In the genomic region with DNA sequence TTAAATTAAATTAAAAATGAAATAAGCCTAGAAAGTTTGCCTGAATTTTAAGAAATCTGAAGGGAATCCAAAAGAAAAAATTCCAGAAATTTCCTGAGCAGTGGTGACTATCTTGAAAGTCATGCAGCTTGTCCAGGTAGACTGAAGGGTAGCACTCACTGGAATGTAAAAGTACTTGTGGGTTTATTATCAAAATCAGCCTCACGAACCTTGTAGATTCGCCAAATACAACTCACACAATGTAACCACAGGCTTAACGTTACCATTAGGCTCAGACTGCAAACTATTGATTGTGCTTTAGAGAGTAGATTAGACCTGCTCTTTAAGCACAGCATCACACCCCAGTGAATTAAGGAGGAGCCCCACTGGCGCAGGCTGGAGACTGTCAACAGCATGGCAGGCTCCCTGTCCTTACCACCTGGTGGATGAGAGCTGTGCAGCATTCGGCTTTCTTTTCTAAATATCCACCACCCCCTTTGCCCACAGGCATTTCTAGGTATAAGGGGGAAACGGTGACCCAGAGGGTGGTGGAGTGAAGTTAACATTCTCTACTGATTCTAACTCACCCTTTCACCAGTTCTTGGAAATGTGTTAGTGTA, we compare ENCODE assay signal across 13 cellular contexts. TPM values are rescaled to one million over a fixed set of nuclear protein-coding genes. Genes with fewer than 3 reads are reported as not detected.
DNase-seq lines count a peak whose midpoint lies in the region; ATAC-seq, FAIRE-seq and TF ChIP-seq lines count a peak whose summit lies in the region.
"Had no signal": no experiment of that assay in that cellular context is flagged by ENCODE, and none has a peak within 500 bp of the region (broad histone marks: within the 10 kb centered on the region; RNA-seq: fewer than 3 reads in every experiment).

No MANE protein-coding gene starts in this region.

- in situ Hi-C loops in gastrocnemius medialis (cut with MboI; ENCODE audit: low sequenced_read_pairs in 4 of 4): no loop called here

- H3K27ac ChIP-seq in gastrocnemius medialis (peak overlapping the region in 3 of 4 donors; percentile 23 to 75 (median 24)), uterus (no peak overlapping the region), body of pancreas (no peak overlapping the region), right cardiac atrium (ENCODE audit: low read length) (no peak overlapping the region)
- H3K27ac ChIP-seq: hepatocyte, transverse colon had no signal

- FAIRE-seq in bronchial epithelial cell (lab: Jason Lieb, UNC): peak; percentile 75

- no peaks in the 10 kb centered on the region for H3K27me3 ChIP-seq in H7 (ENCODE audit: control insufficient read depth, insufficient read depth, low read length)
- no peaks in the 10 kb centered on the region for H3K27me3 ChIP-seq in bronchial epithelial cell (ENCODE audit: control insufficient read depth, insufficient read depth, low read length)
- H3K27me3 ChIP-seq in gastrocnemius medialis: no peaks in the 10 kb centered on the region
- H3K27me3 ChIP-seq in uterus: no peaks in the 10 kb centered on the region
- no peaks in the 10 kb centered on the region for H3K27me3 ChIP-seq in body of pancreas
- H3K27me3 ChIP-seq in right cardiac atrium (ENCODE audit: control insufficient read depth, insufficient read depth): no peaks in the 10 kb centered on the region
- H3K27me3 ChIP-seq: hepatocyte, transverse colon had no signal

- TF ChIP-seq POLR2A in gastrocnemius medialis (IDR thresholded peaks at IDR 0.05) (no peak), uterus (IDR thresholded peaks at IDR 0.05) (no peak), body of pancreas (IDR thresholded peaks at IDR 0.05) (no peak)

- no peak for TF ChIP-seq CTCF in bronchial epithelial cell (IDR thresholded peaks at IDR 0.05; ENCODE audit: insufficient read depth, low read length, severe bottlenecking)
- no peak for TF ChIP-seq CTCF in gastrocnemius medialis (IDR thresholded peaks at IDR 0.05 in 4 of 5, conservative IDR thresholded peaks at IDR 0.05 in 1 of 5)
- TF ChIP-seq CTCF in uterus (IDR thresholded peaks at IDR 0.05): no peak
- TF ChIP-seq CTCF in body of pancreas (IDR thresholded peaks at IDR 0.05): no peak

- DNase-seq in H7: peak; percentile 26
- peak; percentile 51 for DNase-seq in NCI-H345 (lab: John Stamatoyannopoulos, UW)
- peak; percentile 22 for DNase-seq in bronchial epithelial cell (ENCODE audit: low read depth)
- DNase-seq in gastrocnemius medialis: no peak
- DNase-seq in uterus: no peak
- DNase-seq in body of pancreas: no peak
- no peak for DNase-seq in activated CD4-positive, alpha-beta T cell treated with anti-CD3 and anti-CD28 coated beads, Interleukin-2, amount 50 U/mL, for 1 hour
- DNase-seq in right cardiac atrium: no peak
- DNase-seq: erythroblast, T-cell, transverse colon had no signal

- H3K4me3 ChIP-seq in H7 (ENCODE audit: insufficient read depth, low read depth, low read length) (no peak overlapping the region), bronchial epithelial cell (ENCODE audit: low read depth, low read length) (no peak overlapping the region), gastrocnemius medialis (no peak overlapping the region), uterus (no peak overlapping the region), body of pancreas (no peak overlapping the region), right cardiac atrium (ENCODE audit: low read length) (no peak overlapping the region)
- H3K4me3 ChIP-seq: hepatocyte, transverse colon had no signal

- H3K36me3 ChIP-seq in H7 (replicated peaks; ENCODE audit: control insufficient read depth, insufficient read depth, low read length): no peaks in the 10 kb centered on the region; the same call in 1 of the 2 replicates
- peaks cover 2% of the 10 kb centered on the region for H3K36me3 ChIP-seq in bronchial epithelial cell (ENCODE audit: control insufficient read depth, insufficient read depth, low read length)
- H3K36me3 ChIP-seq in gastrocnemius medialis: no peaks in the 10 kb centered on the region
- no peaks in the 10 kb centered on the region for H3K36me3 ChIP-seq in uterus
- H3K36me3 ChIP-seq in body of pancreas (replicated peaks in 1 of 2; ENCODE audit: insufficient read depth in 1 of 2, low read depth in 2 of 2): no peaks in the 10 kb centered on the region
- H3K36me3 ChIP-seq: transverse colon had no signal

- H3K9me3 ChIP-seq in gastrocnemius medialis: no peaks in the 10 kb centered on the region
- H3K9me3 ChIP-seq in uterus: no peaks in the 10 kb centered on the region
- no peaks in the 10 kb centered on the region for H3K9me3 ChIP-seq in body of pancreas
- no peaks in the 10 kb centered on the region for H3K9me3 ChIP-seq in right cardiac atrium (ENCODE audit: control insufficient read depth, low read length)
- H3K9me3 ChIP-seq: transverse colon had no signal

- peaks cover 51 to 71% of the 10 kb centered on the region in 2 donors for H3K4me1 ChIP-seq in gastrocnemius medialis
- H3K4me1 ChIP-seq in uterus: no peaks in the 10 kb centered on the region
- no peaks in the 10 kb centered on the region for H3K4me1 ChIP-seq in body of pancreas
- H3K4me1 ChIP-seq in right cardiac atrium (ENCODE audit: control insufficient read depth, insufficient read depth, low read length): peaks cover 17% of the 10 kb centered on the region
- H3K4me1 ChIP-seq: transverse colon had no signal

- 67 to 80% methylated on average over 6 of the region's 6 CpGs for WGBS in body of pancreas, 2 donors
- WGBS in right cardiac atrium: 52% methylated on average over 6 of the region's 6 CpGs

- intact Hi-C loops in gastrocnemius medialis (cut with DNase I; ENCODE audit: low total_unique reads): no loop called here
- intact Hi-C loops in uterus (cut with DNase I; ENCODE audit: low total_unique reads): no loop called here
- intact Hi-C loops in body of pancreas (cut with DNase I): no loop called here
- intact Hi-C loops in right cardiac atrium (cut with DNase I): no loop called here

- ATAC-seq in gastrocnemius medialis (no peak), body of pancreas (no peak), right cardiac atrium (no peak)
- ATAC-seq: activated naive CD4-positive, alpha-beta T cell treated with anti-CD3 and anti-CD28 coated beads, Interleukin-2, amount 50 U/mL, for 72 hours; T-cell had no signal

RNA-seq across cellular contexts. Expression of gene GSDME, which starts 56.7 kb away (rescaled TPM):
- 0.48 TPM in 2 replicates for total RNA-seq in H7 (2014; rRNA removed; shearing (Covaris generic))
- total RNA-seq in bronchial epithelial cell: 63.7 and 79.4 TPM in 2 replicates
- total RNA-seq in gastrocnemius medialis: 1 to 10 TPM; 3.1 to 5.2 (median 3.9) TPM
- 10 to 100 TPM; 10.8 to 25.5 (median 20.8) TPM for total RNA-seq in uterus
- 1 to 10 TPM; 3.6 to 5.3 TPM for total RNA-seq in body of pancreas
- total RNA-seq in right cardiac atrium: 1 to 10 TPM; 5.1 to 9.9 (median 6.4) TPM
- polyA plus RNA-seq in right cardiac atrium: 4.9 TPM

Comparison
In these comparisons a context has a peak if more than half of its experiments do, and no peak if none do; other contexts are left out.
1. DNase-seq: peak in H7 (single experiment), NCI-H345 (single experiment) and bronchial epithelial cell (single experiment); none in gastrocnemius medialis (0 of 2), uterus (0 of 2), body of pancreas (0 of 4), activated CD4-positive, alpha-beta T cell treated with anti-CD3 and anti-CD28 coated beads, Interleukin-2, amount 50 U/mL, for 1 hour (single experiment) and right cardiac atrium (0 of 3).
2. H3K27ac ChIP-seq: peak in gastrocnemius medialis (3 of 4); none in uterus (0 of 2), body of pancreas (0 of 4) and right cardiac atrium (single experiment).